ENCODE assay signal across 8 cellular contexts in the genomic region with DNA sequence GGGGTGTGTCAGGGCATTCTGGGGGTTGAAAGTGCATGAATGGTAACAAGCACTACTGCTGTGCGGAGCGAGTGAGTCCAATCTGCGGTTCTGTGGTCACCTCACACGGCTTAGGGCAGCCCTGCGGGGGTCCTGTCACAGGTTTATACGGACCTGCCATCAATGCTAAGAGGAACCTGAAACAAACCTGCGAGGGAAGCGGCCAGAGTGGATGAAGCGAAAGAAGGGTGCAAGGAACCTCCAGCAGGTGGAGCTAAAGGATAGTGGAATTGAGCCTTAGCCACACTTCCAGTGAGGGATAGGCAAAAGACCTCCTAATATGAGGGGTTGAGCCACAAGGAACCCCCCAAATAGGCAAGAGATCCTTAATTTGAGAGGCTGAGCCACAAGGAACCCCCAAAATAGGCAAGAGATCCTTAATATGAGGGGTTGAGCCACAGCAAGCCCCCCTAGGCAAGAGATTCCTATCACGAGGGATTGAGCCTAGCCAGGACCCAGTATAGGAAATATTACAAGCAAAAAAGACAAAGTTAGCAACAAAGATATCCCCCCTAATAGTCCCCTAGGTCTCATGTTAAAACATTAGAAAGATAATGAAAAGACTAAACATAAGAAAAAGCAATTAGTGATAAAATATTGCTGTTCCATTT. TPM values are rescaled to one million over a fixed set of nuclear protein-coding genes. Genes with fewer than 3 reads are reported as not detected.
DNase-seq lines count a peak whose midpoint lies in the region; ATAC-seq, FAIRE-seq and TF ChIP-seq lines count a peak whose summit lies in the region.

No MANE protein-coding gene starts in this region.

- TF ChIP-seq CTCF in pancreas (IDR thresholded peaks at IDR 0.05) (peak; percentile 51 to 81 (median 65)), uterus (IDR thresholded peaks at IDR 0.05) (peak; percentile 60 to 73 (median 68))

- H3K27ac ChIP-seq in pancreas (no peak overlapping the region), uterus (no peak overlapping the region)

- no peaks in the 10 kb centered on the region for H3K4me1 ChIP-seq in pancreas
- H3K4me1 ChIP-seq in uterus, result no peaks in the 10 kb centered on the region

- no peak for TF ChIP-seq POLR2A in uterus (IDR thresholded peaks at IDR 0.05)

- no peaks in the 10 kb centered on the region for H3K27me3 ChIP-seq in pancreas
- no peaks in the 10 kb centered on the region for H3K27me3 ChIP-seq in uterus

- ATAC-seq in pancreas, result peak; percentile 81 to 97 (median 95)
- no peak for ATAC-seq in GM21737 (IDR thresholded peaks at IDR 0.05; ENCODE audit: unreplicated experiment)

- no peaks in the 10 kb centered on the region for H3K36me3 ChIP-seq in pancreas
- H3K36me3 ChIP-seq in uterus, result no peaks in the 10 kb centered on the region

- 11 to 14% methylated on average over 10 of the region's 10 CpGs for WGBS in pancreas, 2 donors

- H3K4me3 ChIP-seq in pancreas (no peak overlapping the region), uterus (no peak overlapping the region)

- DNase-seq in COR-L47 (lab: John Stamatoyannopoulos, UW) (peak; percentile 47), KG1 (lab: John Stamatoyannopoulos, UW) (peak; percentile 37), RPMI8226 (peak; percentile 74), foreskin melanocyte (peak; percentile 42), pancreas (peak; percentile 50 to 77 (median 55)), uterus (peak; percentile 29 to 31)
- DNase-seq in activated T-helper 9 cell treated with anti-CD3 and anti-CD28 coated beads, Interleukin-2, amount 50 U/mL, for 16 hours (ENCODE audit: low read depth), result peak; percentile 26

- FAIRE-seq in pancreas (lab: Jason Lieb, UNC), result no peak

- intact Hi-C loops in pancreas (cut with DNase I) (no loop called here), uterus (cut with DNase I; ENCODE audit: low total_unique reads) (no loop called here)

- H3K9me3 ChIP-seq in pancreas (no peaks in the 10 kb centered on the region), uterus (no peaks in the 10 kb centered on the region)

RNA-seq across cellular contexts. Expression of gene ZNF69, which starts 6.3 kb away (rescaled TPM):
- total RNA-seq in pancreas (10 to 100 TPM in 1 of 6 donors, 1 to 10 TPM in 5; 4.4 to 13.6 (median 6.4) TPM), uterus (10 to 100 TPM in 2 of 4 donors, 1 to 10 TPM in 2; 1.2 to 16.1 (median 10.7) TPM)
- polyA plus RNA-seq in pancreas, result 10 to 100 TPM; 10.1 to 13.8 TPM

RNA-seq across cellular contexts. Expression of gene ZNF439, which starts 32.8 kb away (rescaled TPM):
- total RNA-seq in pancreas (1 to 10 TPM; 2.2 to 8.0 (median 2.8) TPM), uterus (10 to 100 TPM in 2 of 4 donors, 1 to 10 TPM in 2; 5.4 to 19.8 (median 11.0) TPM)
- polyA plus RNA-seq in pancreas, result 1 to 10 TPM; 7.4 to 7.5 TPM

RNA-seq across cellular contexts. Expression of gene ZNF700, which starts 43.6 kb away (rescaled TPM):
- 10 to 100 TPM in 1 of 6 donors, 1 to 10 TPM in 5; 6.5 to 10.9 (median 7.7) TPM for total RNA-seq in pancreas
- polyA plus RNA-seq in pancreas, result 10 to 100 TPM; 14.9 to 22.7 TPM
- 10 to 100 TPM in 3 of 4 donors, 1 to 10 TPM in 1; 9.7 to 21.2 (median 17.7) TPM for total RNA-seq in uterus
